ENCODE assay signal across 8 cellular contexts in the genomic region with DNA sequence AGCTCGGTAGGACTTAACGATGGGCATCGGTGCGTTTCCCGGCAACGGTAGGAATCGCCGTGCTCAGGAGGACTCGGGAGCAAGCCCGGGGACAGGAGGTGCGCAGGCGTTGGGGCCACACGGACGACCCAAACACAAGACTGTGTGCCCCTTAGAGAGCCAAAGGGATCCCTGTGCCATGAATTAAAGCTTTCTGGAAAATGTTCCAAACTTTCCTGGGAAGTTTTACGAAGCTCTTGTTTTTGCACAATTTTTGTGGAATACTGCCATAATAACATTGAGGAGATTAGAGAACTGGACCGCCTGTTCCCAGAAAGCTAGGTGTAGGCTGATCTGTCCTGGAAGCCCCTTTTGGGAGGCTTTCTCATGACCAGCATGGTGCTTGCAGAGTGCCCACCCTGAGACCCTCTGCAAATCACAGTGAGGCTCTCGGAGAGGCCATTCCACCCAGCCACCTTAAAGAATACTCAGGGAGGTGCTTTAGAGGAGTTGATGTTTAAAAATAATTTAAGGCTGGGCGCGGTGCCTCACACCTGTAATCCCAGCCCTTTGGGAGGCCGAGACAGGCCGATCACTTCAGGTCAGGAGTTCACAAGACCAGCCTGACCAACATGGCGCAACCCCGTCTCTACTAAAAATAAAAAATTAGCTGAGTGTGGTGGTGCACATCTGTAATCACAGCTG. TPM values are rescaled to one million over a fixed set of nuclear protein-coding genes. Genes with fewer than 3 reads are reported as not detected.
DNase-seq lines count a peak whose midpoint lies in the region; ATAC-seq and TF ChIP-seq lines count a peak whose summit lies in the region.

No MANE protein-coding gene starts in this region.

- peak; percentile 42 for DNase-seq in NCI-H1105 (lab: John Stamatoyannopoulos, UW)
- no peak for DNase-seq in cardiac fibroblast (ENCODE audit: low read depth in 2 of 2)
- DNase-seq in NCI-H2171 treated with DMSO at 0.1 percent for 48 hours (lab: John Stamatoyannopoulos, UW): no peak
- no peak for DNase-seq in NCI-H2081 treated with DMSO at 0.1 percent for 48 hours (lab: John Stamatoyannopoulos, UW)
- DNase-seq in cerebellar cortex (ENCODE audit: low spot score): no peak

- peak overlapping the region; percentile 98 for H3K27ac ChIP-seq in mesodermal cell (ENCODE audit: low read depth, low read length, severe bottlenecking)

- no peak for TF ChIP-seq CTCF in cardiac fibroblast (IDR thresholded peaks at IDR 0.05; ENCODE audit: low read depth, low read length)

- WGBS in mesodermal cell (ENCODE audit: insufficient coverage in 2 of 2), 2 experiments: 31 to 33% methylated on average over 21 of the region's 23 CpGs

- ATAC-seq in HG03175 (IDR thresholded peaks at IDR 0.05; ENCODE audit: unreplicated experiment): no peak

- no peaks in the 10 kb centered on the region for H3K9me3 ChIP-seq in mesodermal cell (ENCODE audit: control insufficient read depth, low read length)

- H3K4me1 ChIP-seq in mesodermal cell (ENCODE audit: control insufficient read depth, insufficient read depth, low read length, poor library complexity, severe bottlenecking): peaks cover 6% of the 10 kb centered on the region

- H3K4me3 ChIP-seq in GM08714 (ENCODE audit: low read length): peak overlapping the region; percentile 77
- H3K4me3 ChIP-seq in cardiac fibroblast (replicated peaks in 1 of 2; ENCODE audit: low read depth in 2 of 2, low read length in 2 of 2): peak overlapping the region; percentile 75 to 79
- peak overlapping the region; percentile 75 for H3K4me3 ChIP-seq in mesodermal cell (ENCODE audit: extremely low read depth, insufficient read depth, low read length, poor library complexity, severe bottlenecking)

- H3K36me3 ChIP-seq in mesodermal cell (ENCODE audit: control insufficient read depth, insufficient read depth, low read length): no peaks in the 10 kb centered on the region

RNA-seq across cellular contexts. Expression of a gene that starts 1.0 kb away (rescaled TPM):
- polyA plus RNA-seq in mesodermal cell (2013, experiment 1 of 2): 5.5 TPM
- 3.3 TPM for polyA plus RNA-seq in mesodermal cell (2013, experiment 2 of 2)
